Comparison of ENCODE assay signal across 27 cellular contexts in genomic region chr12:132592261-132592970, GRCh38. TPM values are rescaled to one million over a fixed set of nuclear protein-coding genes. Genes with fewer than 3 reads are reported as not detected.
DNase-seq lines count a peak whose midpoint lies in the region; ATAC-seq, FAIRE-seq and TF ChIP-seq lines count a peak whose summit lies in the region.
"Had no signal": no experiment of that assay in that cellular context is flagged by ENCODE, and none has a peak within 500 bp of the region (broad histone marks: within the 10 kb centered on the region; RNA-seq: fewer than 3 reads in every experiment).

No MANE protein-coding gene starts in this region.

- TF ChIP-seq POLR2A in H54 (IDR thresholded peaks at IDR 0.05; ENCODE audit: low read depth, low read length), result no peak

- intact Hi-C loops in Right ventricle myocardium inferior (cut with DNase I), result no loop called here
- intact Hi-C loops in left cardiac atrium (cut with DNase I), result no loop called here

- no peak overlapping the region for H3K4me3 Mint-ChIP-seq in stimulated activated naive CD8-positive, alpha-beta T cell treated with anti-CD3 and anti-CD28 coated beads, Interleukin-15, amount 100 ng/mL, for 72 hours
- peak overlapping the region; percentile 27 for H3K4me3 Mint-ChIP-seq in neural crest cell
- H3K4me3 Mint-ChIP-seq: CD14-positive monocyte; CD4-positive, alpha-beta T cell; CD8-positive, alpha-beta memory T cell; H9 had no signal

- H3K36me3 Mint-ChIP-seq in neural crest cell (ENCODE audit: low read depth), result no peaks in the 10 kb centered on the region
- H3K36me3 Mint-ChIP-seq: CD14-positive monocyte; CD8-positive, alpha-beta memory T cell had no signal

- H3K27ac ChIP-seq in caudate nucleus (ENCODE audit: low read depth, low read length), result no peak overlapping the region
- H3K27ac ChIP-seq: A549; BLaER1 treated with 17β-estradiol and CSF1 and Interleukin-3, amounts not matched to agents 10 nM and 100 nM; GM23248 had no signal

- H3K27ac Mint-ChIP-seq in stimulated activated naive CD8-positive, alpha-beta T cell treated with anti-CD3 and anti-CD28 coated beads, Interleukin-15, amount 100 ng/mL, for 72 hours, result no peak overlapping the region
- H3K27ac Mint-ChIP-seq in neural crest cell (ENCODE audit: unreplicated experiment), result no peak overlapping the region
- H3K27ac Mint-ChIP-seq: CD4-positive, alpha-beta T cell; CD8-positive, alpha-beta memory T cell; H9 had no signal

- H3K4me1 Mint-ChIP-seq in stimulated activated naive CD8-positive, alpha-beta T cell treated with anti-CD3 and anti-CD28 coated beads, Interleukin-15, amount 100 ng/mL, for 72 hours, result peaks cover 5% of the 10 kb centered on the region
- H3K4me1 Mint-ChIP-seq in neural crest cell, result peaks cover 11% of the 10 kb centered on the region

- TF ChIP-seq CTCF in neural crest cell (conservative IDR thresholded peaks at IDR 0.05), result no peak

- peaks cover 29% of the 10 kb centered on the region for H3K27me3 Mint-ChIP-seq in stimulated activated naive CD8-positive, alpha-beta T cell treated with anti-CD3 and anti-CD28 coated beads, Interleukin-15, amount 100 ng/mL, for 72 hours
- peaks cover 38% of the 10 kb centered on the region for H3K27me3 Mint-ChIP-seq in neural crest cell (ENCODE audit: low read depth)

- DNase-seq in Right ventricle myocardium inferior (ENCODE audit: missing footprints) (peak; percentile 37), left cardiac atrium (no peak), neural crest cell (ENCODE audit: low read depth, low spot score) (no peak), H54 (ENCODE audit: insufficient read length, low spot score) (no peak), caudate nucleus (lab: John Stamatoyannopoulos, UW) (no peak)
- DNase-seq in stimulated activated naive CD8-positive, alpha-beta T cell treated with anti-CD3 and anti-CD28 coated beads, Interleukin-15, amount 100 ng/mL, for 72 hours, result no peak
- DNase-seq in stimulated activated naive CD8-positive, alpha-beta T cell treated with anti-CD3 and anti-CD28 coated beads, Interleukin-15, Interleukin-2, amounts not matched to agents 100 U/mL and 50 U/mL, for 24 hours, result no peak
- DNase-seq: 8988T; ACHN; AML-193; BE2C; CD4-positive, alpha-beta T cell; DMS 273 treated with DMSO at 0.1 percent for 48 hours; DMS79; EL; GDM1; GM23248; H9 had no signal

- ATAC-seq in Right ventricle myocardium inferior (no peak), left cardiac atrium (no peak)
- ATAC-seq in stimulated activated naive CD8-positive, alpha-beta T cell treated with anti-CD3 and anti-CD28 coated beads, Interleukin-15, amount 100 ng/mL, for 72 hours, result peak; percentile 44
- ATAC-seq in stimulated activated naive CD8-positive, alpha-beta T cell treated with anti-CD3 and anti-CD28 coated beads, Interleukin-15, Interleukin-2, amounts not matched to agents 100 U/mL and 50 U/mL, for 24 hours, result no peak
- ATAC-seq: A549, GM12878, HCT116 had no signal

- FAIRE-seq in H54 (lab: Jason Lieb, UNC), result no peak
- FAIRE-seq: A549, D721Med, GM12878, GM19239, H1 had no signal

- no peaks in the 10 kb centered on the region for H3K9me3 Mint-ChIP-seq in stimulated activated naive CD8-positive, alpha-beta T cell treated with anti-CD3 and anti-CD28 coated beads, Interleukin-15, amount 100 ng/mL, for 72 hours
- no peaks in the 10 kb centered on the region for H3K9me3 Mint-ChIP-seq in neural crest cell
- H3K9me3 Mint-ChIP-seq: CD4-positive, alpha-beta T cell; CD8-positive, alpha-beta memory T cell had no signal

RNA-seq across cellular contexts. Expression of gene LRCOL1, which starts 18.0 kb away (rescaled TPM):
- total RNA-seq in Right ventricle myocardium inferior, result not detected
- total RNA-seq in left cardiac atrium, result not detected
- 0.93 and 1.7 TPM in 2 replicates for total RNA-seq in neural crest cell
- total RNA-seq: CD4-positive, alpha-beta T cell; CD8-positive, alpha-beta memory T cell; GM12878; GM23248; H1; H9 had no signal

RNA-seq across cellular contexts. Expression of gene P2RX2, which starts 26.2 kb away (rescaled TPM):
- total RNA-seq in Right ventricle myocardium inferior (not detected), left cardiac atrium (not detected), neural crest cell (not detected in 2 replicates)
- total RNA-seq: CD4-positive, alpha-beta T cell; CD8-positive, alpha-beta memory T cell; GM12878; GM23248 had no signal
